ENCODE assay signal across 1 cellular context in the genomic region with DNA sequence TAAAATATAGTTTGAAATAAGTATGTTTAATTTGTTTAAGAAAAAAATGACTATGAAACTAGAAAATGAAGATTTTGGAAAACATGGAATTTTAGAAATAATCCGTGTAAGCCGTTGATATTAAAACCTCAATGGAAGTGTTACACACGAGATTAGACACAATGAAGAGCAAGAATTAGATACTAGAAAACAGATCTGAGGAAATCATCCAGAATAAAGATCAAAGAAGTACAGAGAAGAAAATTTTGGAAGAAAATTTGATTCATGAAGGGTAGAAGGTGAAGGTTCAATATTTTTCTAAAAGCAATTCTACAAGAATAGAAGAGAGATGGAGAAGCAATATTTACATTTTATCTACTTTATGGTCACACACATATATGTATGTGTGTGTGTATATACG.
TF ChIP-seq lines count a peak whose summit lies in the region.

No MANE protein-coding gene starts in this region.

TF ChIP-seq in SK-N-SH, 30 proteins besides CTCF, POLR2A, EP300 and RAD21 (continued from another document):
- TF ChIP-seq, protein P1, sequence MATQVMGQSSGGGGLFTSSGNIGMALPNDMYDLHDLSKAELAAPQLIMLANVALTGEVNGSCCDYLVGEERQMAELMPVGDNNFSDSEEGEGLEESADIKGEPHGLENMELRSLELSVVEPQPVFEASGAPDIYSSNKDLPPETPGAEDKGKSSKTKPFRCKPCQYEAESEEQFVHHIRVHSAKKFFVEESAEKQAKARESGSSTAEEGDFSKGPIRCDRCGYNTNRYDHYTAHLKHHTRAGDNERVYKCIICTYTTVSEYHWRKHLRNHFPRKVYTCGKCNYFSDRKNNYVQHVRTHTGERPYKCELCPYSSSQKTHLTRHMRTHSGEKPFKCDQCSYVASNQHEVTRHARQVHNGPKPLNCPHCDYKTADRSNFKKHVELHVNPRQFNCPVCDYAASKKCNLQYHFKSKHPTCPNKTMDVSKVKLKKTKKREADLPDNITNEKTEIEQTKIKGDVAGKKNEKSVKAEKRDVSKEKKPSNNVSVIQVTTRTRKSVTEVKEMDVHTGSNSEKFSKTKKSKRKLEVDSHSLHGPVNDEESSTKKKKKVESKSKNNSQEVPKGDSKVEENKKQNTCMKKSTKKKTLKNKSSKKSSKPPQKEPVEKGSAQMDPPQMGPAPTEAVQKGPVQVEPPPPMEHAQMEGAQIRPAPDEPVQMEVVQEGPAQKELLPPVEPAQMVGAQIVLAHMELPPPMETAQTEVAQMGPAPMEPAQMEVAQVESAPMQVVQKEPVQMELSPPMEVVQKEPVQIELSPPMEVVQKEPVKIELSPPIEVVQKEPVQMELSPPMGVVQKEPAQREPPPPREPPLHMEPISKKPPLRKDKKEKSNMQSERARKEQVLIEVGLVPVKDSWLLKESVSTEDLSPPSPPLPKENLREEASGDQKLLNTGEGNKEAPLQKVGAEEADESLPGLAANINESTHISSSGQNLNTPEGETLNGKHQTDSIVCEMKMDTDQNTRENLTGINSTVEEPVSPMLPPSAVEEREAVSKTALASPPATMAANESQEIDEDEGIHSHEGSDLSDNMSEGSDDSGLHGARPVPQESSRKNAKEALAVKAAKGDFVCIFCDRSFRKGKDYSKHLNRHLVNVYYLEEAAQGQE (IDR thresholded peaks at IDR 0.05; ENCODE audit: low read depth, low read length): no peak
- TF ChIP-seq, protein P2, sequence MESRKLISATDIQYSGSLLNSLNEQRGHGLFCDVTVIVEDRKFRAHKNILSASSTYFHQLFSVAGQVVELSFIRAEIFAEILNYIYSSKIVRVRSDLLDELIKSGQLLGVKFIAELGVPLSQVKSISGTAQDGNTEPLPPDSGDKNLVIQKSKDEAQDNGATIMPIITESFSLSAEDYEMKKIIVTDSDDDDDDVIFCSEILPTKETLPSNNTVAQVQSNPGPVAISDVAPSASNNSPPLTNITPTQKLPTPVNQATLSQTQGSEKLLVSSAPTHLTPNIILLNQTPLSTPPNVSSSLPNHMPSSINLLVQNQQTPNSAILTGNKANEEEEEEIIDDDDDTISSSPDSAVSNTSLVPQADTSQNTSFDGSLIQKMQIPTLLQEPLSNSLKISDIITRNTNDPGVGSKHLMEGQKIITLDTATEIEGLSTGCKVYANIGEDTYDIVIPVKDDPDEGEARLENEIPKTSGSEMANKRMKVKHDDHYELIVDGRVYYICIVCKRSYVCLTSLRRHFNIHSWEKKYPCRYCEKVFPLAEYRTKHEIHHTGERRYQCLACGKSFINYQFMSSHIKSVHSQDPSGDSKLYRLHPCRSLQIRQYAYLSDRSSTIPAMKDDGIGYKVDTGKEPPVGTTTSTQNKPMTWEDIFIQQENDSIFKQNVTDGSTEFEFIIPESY (IDR thresholded peaks at IDR 0.05; ENCODE audit: borderline replicate concordance, low read depth): no peak
- TF ChIP-seq TCF12 (IDR thresholded peaks at IDR 0.05): no peak
- TF ChIP-seq MXI1 (IDR thresholded peaks at IDR 0.05; ENCODE audit: low read depth, low read length): no peak
- TF ChIP-seq RXRA (IDR thresholded peaks at IDR 0.05; ENCODE audit: borderline replicate concordance, low read depth): no peak
